Comparison of ENCODE assay signal across 28 cellular contexts in the genomic region with DNA sequence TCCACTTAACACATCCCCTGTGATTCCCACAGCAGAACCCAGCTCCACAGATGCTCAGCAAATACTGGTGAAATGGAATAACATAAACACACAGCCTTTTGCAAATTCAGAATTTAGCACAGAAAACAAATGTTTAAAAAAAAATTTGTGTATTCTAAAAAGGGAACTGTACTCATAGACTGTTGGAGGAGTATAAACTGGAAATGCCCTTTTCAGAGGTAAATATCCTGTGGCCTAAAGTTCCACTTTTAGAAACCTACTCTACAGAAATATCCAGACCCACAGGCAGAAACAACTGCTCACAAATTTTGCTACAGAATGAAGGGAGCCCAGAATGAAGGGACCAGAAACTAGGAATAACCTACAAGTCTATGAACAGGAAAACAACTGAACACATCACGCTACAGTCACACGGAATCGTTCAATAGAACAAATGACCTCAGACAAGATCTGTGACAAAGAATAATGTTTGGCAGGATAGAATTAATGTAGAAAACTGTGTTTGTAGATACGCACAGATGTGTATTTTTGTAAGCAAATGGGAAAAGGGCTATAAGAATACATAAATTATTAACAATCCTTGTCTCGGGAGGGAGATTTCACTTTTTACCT.
DNase-seq lines count a peak whose midpoint lies in the region; ATAC-seq, FAIRE-seq and TF ChIP-seq lines count a peak whose summit lies in the region.
"Had no signal": no experiment of that assay in that cellular context is flagged by ENCODE, and none has a peak within 500 bp of the region (broad histone marks: within the 10 kb centered on the region; RNA-seq: fewer than 3 reads in every experiment).

No MANE protein-coding gene starts in this region.

- H3K4me1 Mint-ChIP-seq in T-helper 17 cell, result peaks cover 10% of the 10 kb centered on the region

- H3K27ac Mint-ChIP-seq in T-helper 17 cell, result no peak overlapping the region
- H3K27ac Mint-ChIP-seq: activated B cell treated with CpG ODN at 0.5 μM for 24 hours; activated naive CD8-positive, alpha-beta T cell; H9; natural killer cell had no signal

- CTCF ChIA-PET in endothelial cell of umbilical vein (lab: Charles Lee), result interaction anchor here (0.7 to 1.5 kb wide), 2 partner anchors 70 to 77 kb away, joined by 3 to 4 read pairs; no protein-coding TSS in a partner anchor

- no peaks in the 10 kb centered on the region for H3K27me3 ChIP-seq in endothelial cell of umbilical vein (ENCODE audit: control insufficient read depth in 2 of 2, insufficient read depth in 2 of 2, low read length in 2 of 2)
- H3K27me3 ChIP-seq: ascending aorta, transverse colon had no signal

- H3K9ac ChIP-seq in SK-N-MC (ENCODE audit: insufficient read length) (no peak overlapping the region), endothelial cell of umbilical vein (replicated peaks; ENCODE audit: extremely low read depth, insufficient read depth, low read length) (no peak overlapping the region)
- H3K9ac ChIP-seq: KMS-11 had no signal

- intact Hi-C loops in endothelial cell of umbilical vein (cut with micrococcal nuclease), result no loop called here

- no peak overlapping the region for H3K4me3 ChIP-seq in SK-N-MC
- H3K4me3 ChIP-seq in endothelial cell of umbilical vein (replicated peaks in 1 of 3; ENCODE audit: insufficient read depth in 1 of 3, low read depth in 1 of 3, low read length in 3 of 3), result no peak overlapping the region
- H3K4me3 ChIP-seq: ascending aorta, transverse colon had no signal

- no peak for TF ChIP-seq POLR2A in endothelial cell of umbilical vein (IDR thresholded peaks at IDR 0.05; ENCODE audit: low read depth, low read length)

- POLR2A ChIA-PET in endothelial cell of umbilical vein (lab: Charles Lee), result no interaction called here

- no peaks in the 10 kb centered on the region for H3K9me3 ChIP-seq in SK-N-MC (ENCODE audit: low read depth, low read length)
- no peaks in the 10 kb centered on the region for H3K9me3 ChIP-seq in endothelial cell of umbilical vein (replicated peaks; ENCODE audit: control insufficient read depth, insufficient read depth, low read length)
- no peaks in the 10 kb centered on the region for H3K9me3 ChIP-seq in T-helper 17 cell (ENCODE audit: control insufficient read depth, low read length, poor library complexity, severe bottlenecking)
- H3K9me3 ChIP-seq: ascending aorta, transverse colon had no signal

- no peak for FAIRE-seq in endothelial cell of umbilical vein (lab: Jason Lieb, UNC)
- FAIRE-seq: HTR-8/SVneo had no signal

- H3K27ac ChIP-seq in SK-N-MC (peak overlapping the region; percentile 98), endothelial cell of umbilical vein (ENCODE audit: insufficient read depth, low read depth, low read length) (peak overlapping the region; percentile 16), substantia nigra (ENCODE audit: low read depth, low read length, poor library complexity, severe bottlenecking) (peak overlapping the region; percentile 96)
- H3K27ac ChIP-seq: 22Rv1, ascending aorta, epithelial cell of prostate, KMS-11, transverse colon had no signal

- peaks cover 17% of the 10 kb centered on the region for H3K79me2 ChIP-seq in endothelial cell of umbilical vein (ENCODE audit: control insufficient read depth, insufficient read depth, low read length)

- no peak overlapping the region for H2AFZ ChIP-seq in endothelial cell of umbilical vein (ENCODE audit: low read depth, low read length)

- peaks cover 24% of the 10 kb centered on the region for H3K27me3 Mint-ChIP-seq in T-helper 17 cell
- H3K27me3 Mint-ChIP-seq: activated naive CD8-positive, alpha-beta T cell had no signal

- H3K36me3 ChIP-seq in SK-N-MC (ENCODE audit: insufficient read depth, low read length) (0 out of 2 replicates have a peak, but pooled peaks cover 4% of the 10 kb centered on the region), endothelial cell of umbilical vein (ENCODE audit: control insufficient read depth in 2 of 2, extremely low read depth in 1 of 2, insufficient read depth in 2 of 2, low read length in 2 of 2) (no peaks in the 10 kb centered on the region)
- H3K36me3 ChIP-seq: ascending aorta, transverse colon had no signal

- H3K9me1 ChIP-seq in endothelial cell of umbilical vein (replicated peaks; ENCODE audit: control insufficient read depth, extremely low read depth, insufficient read depth, low read length), result no peaks in the 10 kb centered on the region

- no peak overlapping the region for H3K4me3 Mint-ChIP-seq in T-helper 17 cell
- H3K4me3 Mint-ChIP-seq: activated B cell treated with CpG ODN at 0.5 μM for 24 hours; activated naive CD8-positive, alpha-beta T cell; H9; natural killer cell had no signal

- dilution Hi-C loops in endothelial cell of umbilical vein (cut with MboI; ENCODE audit: extremely low pct_ligation_motif_present, low sequenced_read_pairs), result no loop called here

- no peaks in the 10 kb centered on the region for H4K20me1 ChIP-seq in endothelial cell of umbilical vein (replicated peaks; ENCODE audit: control insufficient read depth, extremely low read depth, insufficient read depth, low read length)

- TF ChIP-seq CTCF in endothelial cell of umbilical vein (IDR thresholded peaks at IDR 0.05; ENCODE audit: extremely low read depth in 1 of 2, insufficient read depth in 1 of 2, low read depth in 1 of 2, low read length in 2 of 2), result no peak

- H3K4me1 ChIP-seq in endothelial cell of umbilical vein (ENCODE audit: control insufficient read depth, extremely low read depth, insufficient read depth, low read length), result peaks cover 4% of the 10 kb centered on the region

- no peaks in the 10 kb centered on the region for H3K36me3 Mint-ChIP-seq in T-helper 17 cell (ENCODE audit: low read depth)
- H3K36me3 Mint-ChIP-seq: activated naive CD8-positive, alpha-beta T cell; natural killer cell had no signal

- DNase-seq in NOMO-1 treated with DMSO at 0.1 percent for 48 hours (lab: John Stamatoyannopoulos, UW; ENCODE audit: unreplicated experiment), result peak; percentile 1
- DNase-seq in NOMO-1 treated with dmso at 0.1 percent for 144 hours (lab: John Stamatoyannopoulos, UW; ENCODE audit: unreplicated experiment), result no peak
- no peak for DNase-seq in SK-N-MC (ENCODE audit: low read depth, low spot score)
- DNase-seq in endothelial cell of umbilical vein (ENCODE audit: low read depth, low spot score), result no peak
- DNase-seq in substantia nigra (lab: John Stamatoyannopoulos, UW), result peak in 1 of 49 donors; percentile 22
- no peak for DNase-seq in T-helper 17 cell
- DNase-seq in NCI-H1105 (lab: John Stamatoyannopoulos, UW), result no peak
- no peak for DNase-seq in NCI-H345 treated with DMSO at 0.1 percent for 48 hours (lab: John Stamatoyannopoulos, UW; ENCODE audit: unreplicated experiment)
- DNase-seq: activated B cell treated with CpG ODN at 0.5 μM for 24 hours; activated CD4-positive, alpha-beta T cell treated with anti-CD3 and anti-CD28 coated beads, Interleukin-2, amount 50 U/mL, for 4 hours; activated CD8-positive, alpha-beta memory T cell treated with anti-CD3 and anti-CD28 coated beads, Interleukin-2, amount 50 U/mL, for 4 hours; central memory CD4-positive, alpha-beta T cell; H9; natural killer cell; NCI-H1092 treated with DMSO at 0.1 percent for 48 hours; NCI-H1930; NCI-H2227 treated with DMSO at 0.1 percent for 48 hours; NCI-H774; OCI-M1; stimulated activated CD4-positive, alpha-beta T cell treated with anti-CD3 and anti-CD28 coated beads, Interleukin-4, amount 100 ng/mL, for 24 hours; stimulated activated naive CD4-positive, alpha-beta T cell treated with Interleukin-2 at 50 U/mL for 16 hours; transverse colon had no signal

- no peak for ATAC-seq in T-helper 17 cell
- ATAC-seq: natural killer cell had no signal

- no peak overlapping the region for H3K4me2 ChIP-seq in endothelial cell of umbilical vein (ENCODE audit: insufficient read depth, low read length)
- H3K4me2 ChIP-seq: KMS-11 had no signal

- no TSS peak for BruUV-seq in endothelial cell of umbilical vein (replicated peaks; lab: Mats Ljungman, UMichigan)

TF ChIP-seq in endothelial cell of umbilical vein, 7 proteins besides CTCF, POLR2A, EP300 and RAD21:
- TF ChIP-seq FOS (IDR thresholded peaks at IDR 0.05; ENCODE audit: borderline replicate concordance, insufficient read depth, low read length) (no peak), JUN (IDR thresholded peaks at IDR 0.05; ENCODE audit: borderline replicate concordance, insufficient read depth, insufficient read length, low read depth) (no peak), POLR2AphosphoS5 (IDR thresholded peaks at IDR 0.05; ENCODE audit: insufficient read depth, low read depth, low read length) (no peak)
- TF ChIP-seq, protein P1, sequence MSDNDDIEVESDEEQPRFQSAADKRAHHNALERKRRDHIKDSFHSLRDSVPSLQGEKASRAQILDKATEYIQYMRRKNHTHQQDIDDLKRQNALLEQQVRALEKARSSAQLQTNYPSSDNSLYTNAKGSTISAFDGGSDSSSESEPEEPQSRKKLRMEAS (IDR thresholded peaks at IDR 0.05; ENCODE audit: insufficient read depth, insufficient read length), result no peak

Comparison
In these comparisons a context has a peak if more than half of its experiments do, and no peak if none do; other contexts are left out.
1. H3K27ac ChIP-seq: peak in every context shown above with its lines; median percentile 98 in SK-N-MC; 96 in substantia nigra; 16 in endothelial cell of umbilical vein.